Comparison of ENCODE assay signal across 12 cellular contexts in the genomic region with DNA sequence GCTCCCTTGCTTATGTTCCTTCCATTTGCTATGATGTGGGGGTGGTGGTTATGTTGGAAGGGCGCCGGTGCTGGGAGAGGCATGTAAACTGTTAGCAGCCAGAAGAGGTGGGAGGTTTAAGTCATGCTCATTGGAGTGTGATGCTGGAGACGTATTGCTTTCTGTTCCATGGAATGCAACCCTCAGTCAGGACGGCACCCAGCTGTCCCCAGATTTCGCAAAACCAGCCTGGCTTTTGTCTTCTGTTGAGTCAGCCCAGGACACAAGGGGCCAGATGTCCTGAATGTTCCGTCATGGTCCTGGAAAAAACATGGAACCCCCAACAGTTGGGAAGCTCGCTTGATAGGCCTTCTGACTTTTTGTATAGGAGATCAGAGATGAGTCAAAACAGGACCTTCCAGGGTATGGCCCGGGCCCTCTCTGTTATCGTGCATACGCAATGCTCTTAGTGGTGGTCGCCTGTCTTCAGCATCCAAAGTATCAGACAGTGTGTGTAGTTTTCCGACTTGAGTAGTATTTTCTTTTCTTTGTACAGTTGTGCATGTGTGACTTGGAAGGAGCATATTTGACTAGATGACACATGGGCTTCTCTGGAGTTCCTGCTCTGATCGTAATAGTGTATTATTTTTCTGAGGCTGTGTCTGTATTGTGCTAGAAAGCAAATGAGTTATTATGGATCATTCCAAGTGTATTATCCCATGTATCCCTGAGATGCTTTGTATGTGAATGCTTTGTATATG.
A peak's percentile ranks its signal among the peaks of the same experiment; 100 is the strongest.
DNase-seq lines count a peak whose midpoint lies in the region; TF ChIP-seq lines count a peak whose summit lies in the region.
"Had no signal": no experiment of that assay in that cellular context is flagged by ENCODE, and none has a peak within 500 bp of the region (broad histone marks: within the 10 kb centered on the region; RNA-seq: fewer than 3 reads in every experiment).

No MANE protein-coding gene starts in this region.

- WGBS in thyroid gland, 2 donors = 55 to 64% methylated on average over 13 of the region's 13 CpGs

- H3K27ac ChIP-seq in thyroid gland = peak overlapping the region in 2 of 3 donors; percentile 52 to 61

- no peaks in the 10 kb centered on the region for H3K9me3 ChIP-seq in thyroid gland

- H3K4me1 ChIP-seq in thyroid gland = peaks cover 18 to 33% of the 10 kb centered on the region in 2 donors

- TF ChIP-seq POLR2A in thyroid gland (IDR thresholded peaks at IDR 0.05) = no peak

- H3K4me3 ChIP-seq in fibroblast of mammary gland (ENCODE audit: control insufficient read depth, low read depth, low read length) = no peak overlapping the region
- no peak overlapping the region for H3K4me3 ChIP-seq in thyroid gland (replicated peaks in 1 of 3)

- TF ChIP-seq CTCF in fibroblast of mammary gland (conservative IDR thresholded peaks at IDR 0.05; ENCODE audit: control insufficient read depth, insufficient read depth, low read depth, low read length) = no peak
- TF ChIP-seq CTCF in thyroid gland (IDR thresholded peaks at IDR 0.05) = no peak

- no peaks in the 10 kb centered on the region for H3K36me3 ChIP-seq in thyroid gland

- no peaks in the 10 kb centered on the region for H3K27me3 ChIP-seq in thyroid gland

- peak; percentile 7 for DNase-seq in NCI-H2171 (lab: John Stamatoyannopoulos, UW)
- DNase-seq in fibroblast of mammary gland (ENCODE audit: low read depth) = peak; percentile 72
- DNase-seq in middle frontal gyrus (ENCODE audit: extremely low spot score, low spot score) = peak; percentile 6
- DNase-seq in thyroid gland = peak; percentile 58 to 69
- DNase-seq in MV-4-11 (lab: John Stamatoyannopoulos, UW) = no peak
- no peak for DNase-seq in NCI-H2227 (lab: John Stamatoyannopoulos, UW; ENCODE audit: unreplicated experiment)
- no peak for DNase-seq in NCI-H1048 (lab: John Stamatoyannopoulos, UW)
- DNase-seq: activated CD4-positive, alpha-beta memory T cell treated with anti-CD3 and anti-CD28 coated beads for 36 hours; activated naive CD4-positive, alpha-beta T cell treated with Interleukin-2 at 50 U/mL for 16 hours; cortex of kidney; stimulated activated CD4-positive, alpha-beta T cell treated with anti-CD3 and anti-CD28 coated beads, Interleukin-2, amount 100 ng/mL, for 24 hours; stimulated activated naive CD4-positive, alpha-beta T cell had no signal

- intact Hi-C loops in thyroid gland (cut with DNase I) = no loop called here

Comparison
In these comparisons a context has a peak if more than half of its experiments do, and no peak if none do; other contexts are left out.
1. DNase-seq: peak in NCI-H2171 (single experiment), fibroblast of mammary gland (single experiment), middle frontal gyrus (single experiment) and thyroid gland (2 of 2); none in MV-4-11 (single experiment), NCI-H2227 (single experiment) and NCI-H1048 (single experiment).